ENCODE assay signal across 7 cellular contexts in the genomic region with DNA sequence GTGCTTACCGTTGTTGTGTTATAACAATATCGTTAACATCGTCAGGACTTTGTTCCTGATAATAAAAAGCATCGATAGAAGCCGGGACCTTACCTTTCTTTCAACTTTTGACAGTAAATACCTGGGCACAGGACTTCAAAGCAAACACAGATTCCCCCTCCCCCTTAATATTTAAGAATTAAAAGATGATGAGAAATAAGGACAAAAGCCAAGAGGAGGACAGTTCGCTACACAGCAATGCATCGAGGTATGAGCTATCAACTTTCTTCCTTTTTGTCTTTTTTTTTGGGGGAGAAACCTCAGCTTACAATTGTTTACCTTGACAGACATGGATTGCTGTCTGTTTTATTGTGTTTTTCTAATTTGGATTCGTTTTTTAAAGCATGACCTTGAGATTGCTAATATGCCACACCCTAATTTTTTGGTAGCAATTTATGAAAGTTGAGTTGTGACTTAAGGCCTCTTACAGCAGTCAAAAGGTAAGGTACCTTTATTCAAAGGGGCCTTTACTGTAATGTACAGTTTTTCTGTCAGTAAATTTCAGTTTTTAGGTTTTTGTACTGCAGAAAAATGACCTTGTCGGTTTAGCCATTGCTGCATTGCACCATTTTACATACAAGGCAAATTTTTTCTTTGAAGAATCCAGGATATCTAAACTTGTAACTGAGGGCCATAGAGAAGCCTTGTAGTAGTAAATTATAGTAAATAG. TPM values are rescaled to one million over a fixed set of nuclear protein-coding genes. Genes with fewer than 3 reads are reported as not detected.
DNase-seq lines count a peak whose midpoint lies in the region; ATAC-seq and TF ChIP-seq lines count a peak whose summit lies in the region.

No MANE protein-coding gene starts in this region.

- no peak overlapping the region for H2BK5ac ChIP-seq in H9 (ENCODE audit: insufficient read length, low read length)

- no peak overlapping the region for H2BK20ac ChIP-seq in H9 (ENCODE audit: low read depth, low read length, poor library complexity, severe bottlenecking)

- H3K4ac ChIP-seq in H9 (ENCODE audit: low read depth, low read length): no peak overlapping the region

- no peak overlapping the region for H4K8ac ChIP-seq in H9 (replicated peaks; ENCODE audit: insufficient read length, low read depth, low read length)

- H3K79me2 ChIP-seq in H9 (ENCODE audit: insufficient read depth, low read length) (peaks cover 33% of the 10 kb centered on the region; the same call in 1 of the 2 replicates), parathyroid adenoma (peaks cover 55% of the 10 kb centered on the region)

- peak overlapping the region; percentile 100 for H3K27ac Mint-ChIP-seq in H9

- H3K4me1 ChIP-seq in H9 (ENCODE audit: insufficient read depth, low read length) (0 out of 2 replicates have a peak, but pooled peaks cover 2% of the 10 kb centered on the region), parathyroid adenoma (peaks cover 16% of the 10 kb centered on the region)

- no peak overlapping the region for H2BK120ac ChIP-seq in H9 (ENCODE audit: low read depth, low read length, poor library complexity, severe bottlenecking)

- peaks cover 26 to 27% of the 10 kb centered on the region in 2 experiments for H3K4me1 Mint-ChIP-seq in H9

- no peaks in the 10 kb centered on the region for H3K27me3 ChIP-seq in H9 (ENCODE audit: insufficient read depth, low read length)
- H3K27me3 ChIP-seq in parathyroid adenoma (ENCODE audit: control insufficient read depth, insufficient read depth, low read length): no peaks in the 10 kb centered on the region

- no peak overlapping the region for H2AK5ac ChIP-seq in H9 (ENCODE audit: insufficient read length, low read length)

- H4K5ac ChIP-seq in H9 (ENCODE audit: insufficient read length, low read depth, low read length): no peak overlapping the region

- H2BK15ac ChIP-seq in H9 (ENCODE audit: low read depth, low read length): no peak overlapping the region

- DNase-seq in H9 (no peak), RKO (ENCODE audit: low spot score) (peak; percentile 65), epithelial cell of proximal tubule (ENCODE audit: low read depth) (no peak), DMS114 treated with DMSO at 0.1 percent for 48 hours (lab: John Stamatoyannopoulos, UW; ENCODE audit: unreplicated experiment) (no peak)

- H2AFZ ChIP-seq in H9 (ENCODE audit: low read length) (no peak overlapping the region), parathyroid adenoma (no peak overlapping the region)

- peak overlapping the region; percentile 93 to 97 for H3K4me3 Mint-ChIP-seq in H9

- WGBS in H9 (ENCODE audit: extremely low coverage, insufficient read length, low lambda C conversion rate): no CpG with 5 or more reads among the region's 9 CpGs

- H3K56ac ChIP-seq in H9 (ENCODE audit: insufficient read length, low read depth, low read length): no peak overlapping the region

- no peaks in the 10 kb centered on the region for H3K79me1 ChIP-seq in H9 (ENCODE audit: insufficient read depth, low read depth, low read length, poor library complexity, severe bottlenecking)

- H3K9ac ChIP-seq in H9 (ENCODE audit: extremely low read depth, insufficient read length, low read length): peak overlapping the region; percentile 96
- peak overlapping the region; percentile 91 for H3K9ac ChIP-seq in parathyroid adenoma

- TF ChIP-seq CTCF in H9 (conservative IDR thresholded peaks at IDR 0.05): no peak
- TF ChIP-seq CTCF in epithelial cell of proximal tubule (conservative IDR thresholded peaks at IDR 0.05; ENCODE audit: low read depth, low read length): no peak
- TF ChIP-seq CTCF in parathyroid adenoma (IDR thresholded peaks at IDR 0.05): no peak

- no peak overlapping the region for H3K23ac ChIP-seq in H9 (ENCODE audit: insufficient read length, low read depth, low read length)

- ATAC-seq in GM19397 (IDR thresholded peaks at IDR 0.05; ENCODE audit: unreplicated experiment) (no peak), GM21381 (IDR thresholded peaks at IDR 0.05; ENCODE audit: unreplicated experiment) (no peak)

- H3K27ac ChIP-seq in H9 (ENCODE audit: insufficient read length, low read depth, low read length) (peak overlapping the region; percentile 98), parathyroid adenoma (peak overlapping the region; percentile 98)

- H3K4me2 ChIP-seq in H9 (ENCODE audit: insufficient read depth, insufficient read length, low read length) (peak overlapping the region; percentile 71), parathyroid adenoma (ENCODE audit: low read length) (peak overlapping the region; percentile 94)

- no peak overlapping the region for H4K91ac ChIP-seq in H9 (ENCODE audit: insufficient read length, low read depth, low read length)

- no peak overlapping the region for H3K14ac ChIP-seq in H9 (ENCODE audit: insufficient read depth, low read length)

- H3K23me2 ChIP-seq in H9 (ENCODE audit: insufficient read length, low read depth, low read length, poor library complexity, severe bottlenecking): peaks cover 12% of the 10 kb centered on the region

- H3T11ph ChIP-seq in H9 (ENCODE audit: low read length): peak overlapping the region; percentile 22

- H2BK12ac ChIP-seq in H9 (ENCODE audit: insufficient read length, low read depth, low read length): no peak overlapping the region

- H3K4me3 ChIP-seq in epithelial cell of proximal tubule (ENCODE audit: low read depth, low read length) (peak overlapping the region; percentile 60), parathyroid adenoma (ENCODE audit: low read depth, low read length) (peak overlapping the region; percentile 85)

- H3K9me3 ChIP-seq in H9 (ENCODE audit: control insufficient read depth, low read depth, low read length): no peaks in the 10 kb centered on the region
- H3K9me3 ChIP-seq in parathyroid adenoma (ENCODE audit: control insufficient read depth, low read length): no peaks in the 10 kb centered on the region

- peaks cover 26 to 55% (median 54%) of the 10 kb centered on the region in 3 experiments for H3K36me3 Mint-ChIP-seq in H9 (ENCODE audit: insufficient read depth in 1 of 3, low read depth in 3 of 3)

- no peaks in the 10 kb centered on the region for H3K36me3 ChIP-seq in parathyroid adenoma (ENCODE audit: control insufficient read depth, insufficient read depth, low read length)

- no peaks in the 10 kb centered on the region; a peak in 1 of 5 replicates for H3K9me3 Mint-ChIP-seq in H9

- no peaks in the 10 kb centered on the region for H3K27me3 Mint-ChIP-seq in H9 (ENCODE audit: low read depth)

- H4K20me1 ChIP-seq in H9 (ENCODE audit: control insufficient read depth, insufficient read depth, insufficient read length): no peaks in the 10 kb centered on the region

- no peak overlapping the region for H3K18ac ChIP-seq in H9 (ENCODE audit: insufficient read length, low read depth, low read length)

RNA-seq across cellular contexts. Expression of gene CHD2, which starts 1.1 kb away (rescaled TPM):
- 56.7 and 63.3 TPM in 2 replicates for total RNA-seq in H9 (2021)
- total RNA-seq in epithelial cell of proximal tubule: 19.5 and 26.5 TPM in 2 replicates
